Comparison of ENCODE assay signal across 22 cellular contexts in the genomic region with DNA sequence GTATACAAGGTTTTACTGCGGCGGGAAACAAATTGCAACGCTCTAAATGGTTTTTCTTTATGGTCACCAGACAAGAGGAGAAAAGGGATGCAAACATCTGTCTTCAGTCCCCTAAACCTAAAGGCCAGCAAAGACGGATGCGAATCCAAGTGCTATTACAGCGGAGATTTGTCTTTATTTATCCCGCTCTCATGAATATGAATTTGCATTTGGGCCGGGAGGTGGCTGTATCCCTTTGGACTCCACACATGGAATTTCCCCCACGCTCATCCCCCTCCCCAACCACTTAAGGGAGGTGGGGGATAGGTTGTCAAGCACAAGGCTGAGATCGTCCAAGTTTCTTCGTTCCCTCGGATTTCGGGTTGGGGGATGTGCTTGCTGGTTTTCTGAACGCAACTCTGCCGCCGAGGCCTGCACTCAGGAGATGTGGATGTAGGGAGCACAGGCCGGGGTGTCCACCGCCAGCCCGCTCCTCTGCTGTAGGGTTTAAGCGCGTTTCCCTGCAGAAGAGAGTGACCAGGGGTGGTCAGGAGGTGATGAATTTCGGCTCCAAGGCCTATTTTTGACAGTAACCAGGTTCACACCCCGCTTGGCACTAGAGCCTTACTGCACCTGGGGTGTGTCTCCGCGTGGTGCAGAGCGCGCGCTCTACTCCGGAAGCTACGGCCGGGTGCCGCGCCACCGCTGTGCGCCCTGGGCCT. TPM values are rescaled to one million over a fixed set of nuclear protein-coding genes. Genes with fewer than 3 reads are reported as not detected.
DNase-seq lines count a peak whose midpoint lies in the region; ATAC-seq, FAIRE-seq and TF ChIP-seq lines count a peak whose summit lies in the region.
"Had no signal": no experiment of that assay in that cellular context is flagged by ENCODE, and none has a peak within 500 bp of the region (broad histone marks: within the 10 kb centered on the region; RNA-seq: fewer than 3 reads in every experiment).

No MANE protein-coding gene starts in this region.

- H3K9ac ChIP-seq in endothelial cell of umbilical vein (replicated peaks; ENCODE audit: extremely low read depth, insufficient read depth, low read length): no peak overlapping the region
- no peak overlapping the region for H3K9ac ChIP-seq in mammary epithelial cell (ENCODE audit: insufficient read depth, low read length)

- dilution Hi-C loops in endothelial cell of umbilical vein (cut with MboI; ENCODE audit: extremely low pct_ligation_motif_present, low sequenced_read_pairs): no loop called here
- dilution Hi-C loops in mammary epithelial cell (cut with HindIII; ENCODE audit: low sequenced_read_pairs): no loop called here

- no peaks in the 10 kb centered on the region for H3K4me1 ChIP-seq in endothelial cell of umbilical vein (ENCODE audit: control insufficient read depth, extremely low read depth, insufficient read depth, low read length)
- no peaks in the 10 kb centered on the region for H3K4me1 ChIP-seq in testis
- no peaks in the 10 kb centered on the region for H3K4me1 ChIP-seq in mammary epithelial cell (ENCODE audit: insufficient read depth, low read length)

- H4K20me1 ChIP-seq in endothelial cell of umbilical vein (replicated peaks; ENCODE audit: control insufficient read depth, extremely low read depth, insufficient read depth, low read length) (no peaks in the 10 kb centered on the region), mammary epithelial cell (ENCODE audit: insufficient read depth, low read length) (peaks cover 2% of the 10 kb centered on the region)

- BruUV-seq in endothelial cell of umbilical vein (replicated peaks; lab: Mats Ljungman, UMichigan) (no TSS peak), mammary epithelial cell (replicated peaks; lab: Mats Ljungman, UMichigan) (no TSS peak)

- TF ChIP-seq POLR2A in endothelial cell of umbilical vein (IDR thresholded peaks at IDR 0.05; ENCODE audit: low read depth, low read length) (no peak), testis (IDR thresholded peaks at IDR 0.05) (no peak)

- H3K27me3 Mint-ChIP-seq in activated T-cell treated with anti-CD3 and anti-CD28 coated beads, Interleukin-2, amount 50 U/mL, for 24 hours: peaks cover 89% of the 10 kb centered on the region

- intact Hi-C loops in endothelial cell of umbilical vein (cut with micrococcal nuclease): loop anchor here (5.0 kb wide), 1 partner anchor 58 kb away; no protein-coding TSS in a partner anchor
- intact Hi-C loops in left colon (cut with DNase I, micrococcal nuclease): no loop called here
- intact Hi-C loops in testis (cut with DNase I; ENCODE audit: low total_unique reads): no loop called here
- intact Hi-C loops in mammary epithelial cell (cut with micrococcal nuclease): loop anchor here (1.0 kb wide), 1 partner anchor 57 kb away; no protein-coding TSS in a partner anchor

- H3K9me3 Mint-ChIP-seq in activated T-cell treated with anti-CD3 and anti-CD28 coated beads, Interleukin-2, amount 50 U/mL, for 24 hours: no peaks in the 10 kb centered on the region
- H3K9me3 Mint-ChIP-seq: effector memory CD8-positive, alpha-beta T cell had no signal

- no peaks in the 10 kb centered on the region for H3K36me3 ChIP-seq in endothelial cell of umbilical vein (ENCODE audit: control insufficient read depth in 2 of 2, extremely low read depth in 1 of 2, insufficient read depth in 2 of 2, low read length in 2 of 2)
- no peaks in the 10 kb centered on the region for H3K36me3 ChIP-seq in testis (ENCODE audit: low read depth, missing control alignments)
- H3K36me3 ChIP-seq in mammary epithelial cell (ENCODE audit: insufficient read depth, low read length): no peaks in the 10 kb centered on the region
- H3K36me3 ChIP-seq: vagina had no signal

- CTCF ChIA-PET in endothelial cell of umbilical vein (lab: Charles Lee): no interaction called here
- CTCF ChIA-PET in mammary epithelial cell (lab: Charles Lee; ENCODE audit: low non-redundant PET): no interaction called here

- H3K79me2 ChIP-seq in endothelial cell of umbilical vein (ENCODE audit: control insufficient read depth, insufficient read depth, low read length): no peaks in the 10 kb centered on the region
- no peaks in the 10 kb centered on the region for H3K79me2 ChIP-seq in mammary epithelial cell (ENCODE audit: insufficient read depth, low read length)

- H3K4me2 ChIP-seq in endothelial cell of umbilical vein (ENCODE audit: insufficient read depth, low read length) (no peak overlapping the region), mammary epithelial cell (ENCODE audit: insufficient read depth, low read depth, low read length) (no peak overlapping the region)

- H3K27me3 ChIP-seq in endothelial cell of umbilical vein (ENCODE audit: control insufficient read depth in 2 of 2, insufficient read depth in 2 of 2, low read length in 2 of 2): peaks cover 93 to 99% of the 10 kb centered on the region in 2 experiments
- no peaks in the 10 kb centered on the region for H3K27me3 ChIP-seq in testis
- H3K27me3 ChIP-seq in mammary epithelial cell (ENCODE audit: insufficient read depth, low read length): peaks cover 61% of the 10 kb centered on the region

- H3K9me1 ChIP-seq in endothelial cell of umbilical vein (replicated peaks; ENCODE audit: control insufficient read depth, extremely low read depth, insufficient read depth, low read length): no peaks in the 10 kb centered on the region

- no peak overlapping the region for H3K4me3 ChIP-seq in endothelial cell of umbilical vein (replicated peaks in 1 of 3; ENCODE audit: insufficient read depth in 1 of 3, low read depth in 1 of 3, low read length in 3 of 3)
- H3K4me3 ChIP-seq in testis: peak overlapping the region; percentile 15 to 29
- no peak overlapping the region for H3K4me3 ChIP-seq in mammary epithelial cell (replicated peaks in 1 of 3; ENCODE audit: insufficient read depth in 1 of 3, low read depth in 2 of 3, low read length in 3 of 3)
- H3K4me3 ChIP-seq: vagina had no signal

- no peaks in the 10 kb centered on the region for H3K4me1 Mint-ChIP-seq in activated T-cell treated with anti-CD3 and anti-CD28 coated beads, Interleukin-2, amount 50 U/mL, for 24 hours (ENCODE audit: low read depth)
- H3K4me1 Mint-ChIP-seq: activated CD4-positive, alpha-beta T cell treated with anti-CD3 and anti-CD28 coated beads for 36 hours had no signal

- ATAC-seq in left colon: peak; percentile 40
- ATAC-seq in activated CD4-positive, CD25-positive, alpha-beta regulatory T cell treated with anti-CD3 and anti-CD28 coated beads, Interleukin-2, amount 50 U/mL, for 24 hours: no peak
- ATAC-seq: activated CD4-positive, alpha-beta T cell treated with anti-CD3 and anti-CD28 coated beads for 36 hours; effector memory CD8-positive, alpha-beta T cell had no signal

- H3K4me3 Mint-ChIP-seq in activated T-cell treated with anti-CD3 and anti-CD28 coated beads, Interleukin-2, amount 50 U/mL, for 24 hours: no peak overlapping the region
- H3K4me3 Mint-ChIP-seq: activated CD4-positive, alpha-beta T cell treated with anti-CD3 and anti-CD28 coated beads for 36 hours; activated naive CD8-positive, alpha-beta T cell; effector memory CD8-positive, alpha-beta T cell had no signal

- H3K9me3 ChIP-seq in endothelial cell of umbilical vein (replicated peaks; ENCODE audit: control insufficient read depth, insufficient read depth, low read length): no peaks in the 10 kb centered on the region
- H3K9me3 ChIP-seq in testis: no peaks in the 10 kb centered on the region
- no peaks in the 10 kb centered on the region for H3K9me3 ChIP-seq in mammary epithelial cell (replicated peaks; ENCODE audit: insufficient read depth, low read length)
- H3K9me3 ChIP-seq: vagina had no signal

- no peak for TF ChIP-seq CTCF in endothelial cell of umbilical vein (IDR thresholded peaks at IDR 0.05; ENCODE audit: extremely low read depth in 1 of 2, insufficient read depth in 1 of 2, low read depth in 1 of 2, low read length in 2 of 2)
- no peak for TF ChIP-seq CTCF in testis (IDR thresholded peaks at IDR 0.05)
- TF ChIP-seq CTCF in mammary epithelial cell (conservative IDR thresholded peaks at IDR 0.05 in 1 of 2, IDR thresholded peaks at IDR 0.05 in 1 of 2; ENCODE audit: extremely low read depth in 1 of 2, insufficient read depth in 1 of 2, low read depth in 1 of 2, low read length in 2 of 2): no peak

- no peak overlapping the region for H2AFZ ChIP-seq in endothelial cell of umbilical vein (ENCODE audit: low read depth, low read length)
- H2AFZ ChIP-seq in mammary epithelial cell (ENCODE audit: low read depth, low read length): no peak overlapping the region

- POLR2A ChIA-PET in endothelial cell of umbilical vein (lab: Charles Lee): no interaction called here

- no peak overlapping the region for H3K27ac Mint-ChIP-seq in activated T-cell treated with anti-CD3 and anti-CD28 coated beads, Interleukin-2, amount 50 U/mL, for 24 hours
- H3K27ac Mint-ChIP-seq: activated CD4-positive, alpha-beta T cell treated with anti-CD3 and anti-CD28 coated beads for 36 hours; activated naive CD8-positive, alpha-beta T cell; effector memory CD8-positive, alpha-beta T cell had no signal

- in situ Hi-C loops in mammary epithelial cell (cut with MboI; ENCODE audit: low sequenced_read_pairs in 2 of 2): no loop called here

- no peaks in the 10 kb centered on the region for H3K36me3 Mint-ChIP-seq in activated T-cell treated with anti-CD3 and anti-CD28 coated beads, Interleukin-2, amount 50 U/mL, for 24 hours (ENCODE audit: low read depth)
- H3K36me3 Mint-ChIP-seq: activated naive CD8-positive, alpha-beta T cell had no signal

- no peak for FAIRE-seq in endothelial cell of umbilical vein (lab: Jason Lieb, UNC)

- 4 to 8% methylated on average over 11 to 35 of the region's 35 CpGs for WGBS in testis, 2 donors
- 8% methylated on average over 24 of the region's 35 CpGs for WGBS in mammary epithelial cell (ENCODE audit: low coverage, missing lambda C conversion rate)

- DNase-seq in activated T-cell treated with anti-CD3 and anti-CD28 coated beads, Interleukin-2, amount 50 U/mL, for 48 hours: peak; percentile 17 to 19
- DNase-seq in activated T-cell treated with anti-CD3 and anti-CD28 coated beads, Interleukin-2, amount 50 U/mL, for 24 hours: no peak
- DNase-seq in endothelial cell of umbilical vein (ENCODE audit: low read depth, low spot score): no peak
- no peak for DNase-seq in left colon
- DNase-seq in testis: no peak
- DNase-seq in mammary epithelial cell: no peak
- no peak for DNase-seq in inferior parietal cortex (ENCODE audit: extremely low spot score)
- DNase-seq: 8988T; AML-193; DND-41; effector memory CD8-positive, alpha-beta T cell; head of caudate nucleus; kidney glomerular epithelial cell; NCI-H2107; NCI-H510A treated with DMSO at 0.1 percent for 48 hours; RPMI8226 had no signal

- H3K27ac ChIP-seq in endothelial cell of umbilical vein (ENCODE audit: insufficient read depth, low read depth, low read length): no peak overlapping the region
- no peak overlapping the region for H3K27ac ChIP-seq in testis
- H3K27ac ChIP-seq in mammary epithelial cell (ENCODE audit: insufficient read depth, low read depth, low read length): no peak overlapping the region
- H3K27ac ChIP-seq: vagina had no signal

RNA-seq across cellular contexts. Expression of a gene that starts 2.2 kb away (rescaled TPM):
- total RNA-seq in endothelial cell of umbilical vein: not detected in 2 replicates
- not detected in 2 replicates for polyA plus RNA-seq in endothelial cell of umbilical vein
- polyA plus RNA-seq in endothelial cell of umbilical vein (2011; cell fraction: cytosol; rRNA removed): not detected in 2 replicates
- not detected in 2 replicates for polyA plus RNA-seq in endothelial cell of umbilical vein (2011; cell fraction: nucleus; rRNA removed)
- not detected in 2 replicates for polyA plus RNA-seq in endothelial cell of umbilical vein (2012)
- not detected in 2 replicates for polyA minus RNA-seq in endothelial cell of umbilical vein
- not detected for polyA minus RNA-seq in endothelial cell of umbilical vein (2011; cell fraction: cytosol; rRNA and poly(A)+ RNA removed)
- polyA minus RNA-seq in endothelial cell of umbilical vein (2011; cell fraction: nucleus; rRNA and poly(A)+ RNA removed): not detected in 2 replicates
- total RNA-seq in left colon: under 1 TPM; 0.09 to 0.73 TPM
- under 1 TPM in 1 of 2 donors, not detected in 1; 0.16 TPM for total RNA-seq in testis
- polyA plus RNA-seq in testis (ENCODE audit: insufficient read depth, low read depth, low replicate concordance): 0.20 TPM
- not detected for total RNA-seq in mammary epithelial cell
- polyA plus RNA-seq in mammary epithelial cell: not detected
- polyA minus RNA-seq in mammary epithelial cell: not detected
- total RNA-seq: activated CD4-positive, alpha-beta T cell treated with anti-CD3 and anti-CD28 coated beads for 36 hours; fibroblast of lung; renal cortical epithelial cell had no signal
- polyA plus RNA-seq: fibroblast of lung had no signal

Comparison
In these comparisons a context has a peak if more than half of its experiments do, and no peak if none do; other contexts are left out.
1. DNase-seq: peak in activated T-cell treated with anti-CD3 and anti-CD28 coated beads, Interleukin-2, amount 50 U/mL, for 48 hours (2 of 2); none in activated T-cell treated with anti-CD3 and anti-CD28 coated beads, Interleukin-2, amount 50 U/mL, for 24 hours (single experiment), endothelial cell of umbilical vein (single experiment), left colon (0 of 2), testis (single experiment), mammary epithelial cell (single experiment) and inferior parietal cortex (single experiment).
2. H3K4me3 ChIP-seq: peak in testis (2 of 2); none in endothelial cell of umbilical vein (0 of 3) and mammary epithelial cell (0 of 3).
3. intact Hi-C loops: an anchor here in endothelial cell of umbilical vein (5.0 kb wide) and mammary epithelial cell (1.0 kb wide); none called in left colon and testis.